11 cellular contexts compared by ENCODE assay signal in the genomic region with DNA sequence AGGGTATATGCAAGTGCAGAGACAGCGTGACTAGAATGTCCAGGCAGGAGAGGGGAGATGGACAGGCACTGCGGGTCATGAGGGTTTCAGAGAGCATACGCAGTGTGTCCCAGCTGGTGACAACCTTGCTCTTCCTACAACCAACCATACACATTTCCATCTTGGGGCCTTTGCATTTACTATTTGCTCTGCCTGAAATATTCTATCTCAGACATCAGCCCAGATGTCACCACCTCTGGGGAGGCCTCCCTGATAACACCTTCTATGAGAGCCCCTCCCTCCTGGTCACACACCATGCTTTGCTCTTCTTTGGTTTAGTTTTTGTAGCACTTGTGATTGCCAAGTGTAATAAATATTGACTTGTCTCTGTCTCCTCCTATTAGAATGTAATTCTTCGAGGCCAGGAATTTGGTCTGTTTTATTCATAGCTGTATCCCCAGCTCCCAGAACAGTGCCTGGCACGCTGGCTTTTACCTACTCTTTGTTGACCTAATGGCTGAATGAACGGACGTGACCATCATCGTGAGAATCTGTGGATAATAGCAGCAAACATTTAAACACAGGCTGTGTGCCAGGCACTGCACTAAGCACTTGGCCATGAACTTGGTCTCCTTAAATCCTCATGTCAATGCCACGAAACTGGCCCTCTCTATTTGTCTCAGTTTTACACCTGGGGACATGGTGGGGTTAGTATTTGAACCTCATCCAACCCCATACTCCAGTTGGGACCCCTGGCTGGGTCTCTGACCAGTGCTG. TPM values are rescaled to one million over a fixed set of nuclear protein-coding genes. Genes with fewer than 3 reads are reported as not detected.
DNase-seq lines count a peak whose midpoint lies in the region; ATAC-seq and TF ChIP-seq lines count a peak whose summit lies in the region.
"Had no signal": no experiment of that assay in that cellular context is flagged by ENCODE, and none has a peak within 500 bp of the region (broad histone marks: within the 10 kb centered on the region; RNA-seq: fewer than 3 reads in every experiment).

No MANE protein-coding gene starts in this region.

- H3K9me2 ChIP-seq in OCI-LY1 (ENCODE audit: low read depth, low read length) = no peaks in the 10 kb centered on the region
- H3K9me2 ChIP-seq in SK-N-SH = no peaks in the 10 kb centered on the region

- H3K79me2 ChIP-seq in OCI-LY1 (ENCODE audit: insufficient read depth, low read length) (peaks cover 66% of the 10 kb centered on the region), mammary epithelial cell (ENCODE audit: insufficient read depth, low read length) (no peaks in the 10 kb centered on the region), SK-N-SH (ENCODE audit: insufficient read depth) (no peaks in the 10 kb centered on the region)

- H3K9me3 ChIP-seq in OCI-LY1 (ENCODE audit: low read length) (no peaks in the 10 kb centered on the region), sigmoid colon (no peaks in the 10 kb centered on the region), mammary epithelial cell (replicated peaks; ENCODE audit: insufficient read depth, low read length) (no peaks in the 10 kb centered on the region), SK-N-SH (no peaks in the 10 kb centered on the region)
- H3K9me3 ChIP-seq: right atrium auricular region had no signal

- POLR2A ChIA-PET in SK-N-SH (lab: Yijun Ruan, JAX) = no interaction called here
- POLR2A ChIA-PET in activated CD4-positive, alpha-beta T cell treated with anti-CD3 and anti-CD28 coated beads for 36 hours (lab: Charles Lee) = interaction anchor here (0.5 kb wide), 1 partner anchor 305 kb away, joined by 4 read pairs; no protein-coding TSS in a partner anchor

- H3K27ac ChIP-seq in OCI-LY1 (ENCODE audit: low read depth, low read length, poor library complexity, severe bottlenecking) (peak overlapping the region; percentile 99), sigmoid colon (no peak overlapping the region), mammary epithelial cell (ENCODE audit: insufficient read depth, low read depth, low read length) (no peak overlapping the region), SK-N-SH (ENCODE audit: low read depth in 2 of 2, low read length in 1 of 2) (no peak overlapping the region)
- H3K27ac ChIP-seq: right atrium auricular region had no signal

- H4K20me1 ChIP-seq in OCI-LY1 (ENCODE audit: insufficient read depth, low read length) (no peaks in the 10 kb centered on the region), mammary epithelial cell (ENCODE audit: insufficient read depth, low read length) (no peaks in the 10 kb centered on the region), SK-N-SH (ENCODE audit: insufficient read depth) (no peaks in the 10 kb centered on the region)

- 26 to 50% methylated on average over 8 to 9 of the region's 9 CpGs for WGBS in sigmoid colon, 2 donors
- 47% methylated on average over 8 of the region's 9 CpGs for WGBS in mammary epithelial cell (ENCODE audit: low coverage, missing lambda C conversion rate)
- 18% methylated on average over 8 of the region's 9 CpGs for WGBS in SK-N-SH (ENCODE audit: low lambda C conversion rate)

- peak; percentile 22 for DNase-seq in sigmoid colon
- no peak for DNase-seq in mammary epithelial cell
- no peak for DNase-seq in SK-N-SH
- DNase-seq in activated CD4-positive, alpha-beta T cell treated with anti-CD3 and anti-CD28 coated beads for 36 hours = no peak
- DNase-seq: NCI-H187 treated with DMSO at 0.1 percent for 48 hours had no signal

- dilution Hi-C loops in mammary epithelial cell (cut with HindIII; ENCODE audit: low sequenced_read_pairs) = no loop called here

- BruUV-seq in mammary epithelial cell (replicated peaks; lab: Mats Ljungman, UMichigan) = no TSS peak

- no peaks in the 10 kb centered on the region for H3K9me3 Mint-ChIP-seq in activated CD4-positive, alpha-beta T cell treated with anti-CD3 and anti-CD28 coated beads for 36 hours (ENCODE audit: low read depth)

- intact Hi-C loops in sigmoid colon (cut with DNase I) (no loop called here), mammary epithelial cell (cut with micrococcal nuclease) (no loop called here)
- intact Hi-C loops in activated CD4-positive, alpha-beta T cell treated with anti-CD3 and anti-CD28 coated beads for 36 hours (cut with DNase I, micrococcal nuclease) = no loop called here

- CTCF ChIA-PET in mammary epithelial cell (lab: Charles Lee; ENCODE audit: low non-redundant PET) = no interaction called here
- CTCF ChIA-PET in SK-N-SH (lab: Yijun Ruan, JAX) = interaction anchor here (0.6 to 1.2 kb wide), 3 partner anchors 14 to 235 kb away, joined by 3 read pairs; no protein-coding TSS in a partner anchor
- CTCF ChIA-PET in activated CD4-positive, alpha-beta T cell treated with anti-CD3 and anti-CD28 coated beads for 36 hours (lab: Charles Lee) = no interaction called here

- peaks cover 13% of the 10 kb centered on the region for H3K4me1 Mint-ChIP-seq in activated CD4-positive, alpha-beta T cell treated with anti-CD3 and anti-CD28 coated beads for 36 hours
- H3K4me1 Mint-ChIP-seq: brain had no signal

- no peak overlapping the region for H3K4me3 Mint-ChIP-seq in activated CD4-positive, alpha-beta T cell treated with anti-CD3 and anti-CD28 coated beads for 36 hours
- H3K4me3 Mint-ChIP-seq: brain had no signal

- no peaks in the 10 kb centered on the region for H3K36me3 Mint-ChIP-seq in activated CD4-positive, alpha-beta T cell treated with anti-CD3 and anti-CD28 coated beads for 36 hours (ENCODE audit: low read depth)
- H3K36me3 Mint-ChIP-seq: brain had no signal

- H3K4me1 ChIP-seq in OCI-LY1 (ENCODE audit: insufficient read depth, low read length, severe bottlenecking) (peaks cover 100% of the 10 kb centered on the region), sigmoid colon (no peaks in the 10 kb centered on the region), mammary epithelial cell (ENCODE audit: insufficient read depth, low read length) (no peaks in the 10 kb centered on the region), SK-N-SH (ENCODE audit: control insufficient read depth in 1 of 2, insufficient read depth in 2 of 2, low read depth in 1 of 2, low read length in 1 of 2) (no peaks in the 10 kb centered on the region)

- H2AFZ ChIP-seq in OCI-LY1 (ENCODE audit: low read length) (no peak overlapping the region), mammary epithelial cell (ENCODE audit: low read depth, low read length) (no peak overlapping the region), SK-N-SH (ENCODE audit: low read depth) (no peak overlapping the region)

- no peak for TF ChIP-seq EP300 in sigmoid colon (IDR thresholded peaks at IDR 0.05)
- no peak for TF ChIP-seq EP300 in SK-N-SH (IDR thresholded peaks at IDR 0.05; ENCODE audit: borderline replicate concordance in 1 of 2, low read depth in 1 of 2, low read length in 1 of 2)

- no peak overlapping the region for H3K27ac Mint-ChIP-seq in activated CD4-positive, alpha-beta T cell treated with anti-CD3 and anti-CD28 coated beads for 36 hours
- H3K27ac Mint-ChIP-seq: brain had no signal

- TF ChIP-seq CTCF in OCI-LY1 (IDR thresholded peaks at IDR 0.05; ENCODE audit: low read length) = no peak
- TF ChIP-seq CTCF in sigmoid colon (IDR thresholded peaks at IDR 0.05) = no peak
- no peak for TF ChIP-seq CTCF in mammary epithelial cell (conservative IDR thresholded peaks at IDR 0.05 in 1 of 2, IDR thresholded peaks at IDR 0.05 in 1 of 2; ENCODE audit: extremely low read depth in 1 of 2, insufficient read depth in 1 of 2, low read depth in 1 of 2, low read length in 2 of 2)
- TF ChIP-seq CTCF in SK-N-SH (IDR thresholded peaks at IDR 0.05) = no peak

- H3K36me3 ChIP-seq in OCI-LY1 (ENCODE audit: insufficient read depth, low read length) (peaks cover 79% of the 10 kb centered on the region; the same call in 1 of the 2 replicates), sigmoid colon (no peaks in the 10 kb centered on the region), mammary epithelial cell (ENCODE audit: insufficient read depth, low read length) (no peaks in the 10 kb centered on the region), SK-N-SH (replicated peaks in 1 of 2; ENCODE audit: control insufficient read depth in 1 of 2, insufficient read depth in 2 of 2, low read length in 1 of 2) (no peaks in the 10 kb centered on the region)
- H3K36me3 ChIP-seq: right atrium auricular region had no signal

- H3F3A ChIP-seq in OCI-LY1 (ENCODE audit: insufficient read depth, low read length) (0 out of 2 replicates have a peak, but pooled peaks cover 5% of the 10 kb centered on the region), SK-N-SH (replicated peaks; ENCODE audit: insufficient read depth) (no peaks in the 10 kb centered on the region)

- no peak for TF ChIP-seq RAD21 in SK-N-SH (IDR thresholded peaks at IDR 0.05; ENCODE audit: low read length)

- H3K27me3 Mint-ChIP-seq in activated CD4-positive, alpha-beta T cell treated with anti-CD3 and anti-CD28 coated beads for 36 hours = no peaks in the 10 kb centered on the region

- H3K9ac ChIP-seq in OCI-LY1 (ENCODE audit: low read length) (peak overlapping the region; percentile 93), mammary epithelial cell (ENCODE audit: insufficient read depth, low read length) (no peak overlapping the region), SK-N-SH (no peak overlapping the region)

- peak overlapping the region; percentile 70 for H3K4me3 ChIP-seq in OCI-LY1 (ENCODE audit: low read depth, low read length, poor library complexity, severe bottlenecking)
- H3K4me3 ChIP-seq in sigmoid colon = no peak overlapping the region
- H3K4me3 ChIP-seq in mammary epithelial cell (replicated peaks in 1 of 3; ENCODE audit: insufficient read depth in 1 of 3, low read depth in 2 of 3, low read length in 3 of 3) = no peak overlapping the region
- H3K4me3 ChIP-seq in SK-N-SH (ENCODE audit: low read depth in 2 of 2, low read length in 1 of 2) = no peak overlapping the region
- H3K4me3 ChIP-seq: right atrium auricular region had no signal

- in situ Hi-C loops in mammary epithelial cell (cut with MboI; ENCODE audit: low sequenced_read_pairs in 2 of 2) = no loop called here

- TF ChIP-seq POLR2A in sigmoid colon (IDR thresholded peaks at IDR 0.05) = no peak

- H3K4me2 ChIP-seq in OCI-LY1 (ENCODE audit: low read length) (peak overlapping the region; percentile 88), mammary epithelial cell (ENCODE audit: insufficient read depth, low read depth, low read length) (no peak overlapping the region), SK-N-SH (no peak overlapping the region)

- ATAC-seq in GM18517 (IDR thresholded peaks at IDR 0.05; ENCODE audit: unreplicated experiment) (peak; percentile 7), HG02840 (IDR thresholded peaks at IDR 0.05; ENCODE audit: low FRiP score, unreplicated experiment) (peak; percentile 5)
- ATAC-seq in activated CD4-positive, alpha-beta T cell treated with anti-CD3 and anti-CD28 coated beads for 36 hours = no peak
- ATAC-seq: Panc1 had no signal

- H3K27me3 ChIP-seq in OCI-LY1 (ENCODE audit: insufficient read depth, low read length) (no peaks in the 10 kb centered on the region), sigmoid colon (no peaks in the 10 kb centered on the region), mammary epithelial cell (ENCODE audit: insufficient read depth, low read length) (no peaks in the 10 kb centered on the region), SK-N-SH (ENCODE audit: insufficient read depth) (no peaks in the 10 kb centered on the region)
- H3K27me3 ChIP-seq: right atrium auricular region had no signal

RNA-seq across cellular contexts. Expression of gene PLCG2, which starts 51.9 kb away (rescaled TPM):
- 1 to 10 TPM; 2.4 to 8.0 (median 3.8) TPM for total RNA-seq in sigmoid colon
- 10 to 100 TPM in 1 of 3 donors, 1 to 10 TPM in 2; 1.6 to 24.8 (median 1.8) TPM for polyA plus RNA-seq in sigmoid colon
- total RNA-seq in mammary epithelial cell = 1 to 10 TPM; 6.9 to 8.2 TPM
- polyA plus RNA-seq in mammary epithelial cell = 2.5 TPM
- 15.7 TPM for polyA minus RNA-seq in mammary epithelial cell
- polyA plus RNA-seq in SK-N-SH (2012; rRNA removed) = 0.08 and 0.23 TPM in 2 replicates
- 0.14 and 0.26 TPM in 2 replicates for polyA plus RNA-seq in SK-N-SH (2012; cell fraction: cytosol; rRNA removed)
- 0.27 and 0.51 TPM in 2 replicates for polyA plus RNA-seq in SK-N-SH (2012; cell fraction: nucleus; rRNA removed)
- 1 to 10 TPM; 7.0 to 7.6 TPM for total RNA-seq in activated CD4-positive, alpha-beta T cell treated with anti-CD3 and anti-CD28 coated beads for 36 hours
